In the genomic region with DNA sequence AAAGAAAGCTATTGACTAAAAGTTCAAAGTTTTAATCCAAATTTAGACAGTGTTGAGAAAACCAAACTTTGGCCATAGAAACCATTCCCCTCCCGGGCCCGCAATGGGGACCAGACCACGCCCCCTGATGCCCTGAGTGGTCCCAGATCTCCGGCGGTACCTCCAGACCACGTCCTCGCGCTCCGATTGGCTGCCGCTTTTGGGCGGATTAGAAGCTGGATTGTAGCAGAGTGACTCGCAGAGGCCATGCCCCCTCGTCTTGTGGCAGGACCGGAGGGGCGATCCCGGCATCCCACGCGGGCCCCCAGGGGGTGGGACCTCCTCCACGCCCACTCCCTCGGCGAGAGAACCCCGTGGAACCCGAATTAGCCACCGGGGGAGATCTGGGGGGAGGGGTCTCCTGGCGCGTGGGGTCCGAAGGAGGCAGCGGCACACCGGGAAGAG, we compare ENCODE assay signal across 8 cellular contexts. TPM values are rescaled to one million over a fixed set of nuclear protein-coding genes. Genes with fewer than 3 reads are reported as not detected.
DNase-seq lines count a peak whose midpoint lies in the region; ATAC-seq and TF ChIP-seq lines count a peak whose summit lies in the region.

No MANE protein-coding gene starts in this region.

- H3K4me3 Mint-ChIP-seq in CD4-positive, alpha-beta T cell = peak overlapping the region; percentile 86
- peak overlapping the region; percentile 85 for H3K4me3 Mint-ChIP-seq in GM23338
- H3K4me3 Mint-ChIP-seq in activated CD8-positive, alpha-beta T cell treated with anti-CD3 and anti-CD28 coated beads, Interleukin-2, amount 10 ng/mL, durations not matched to agents 7 days and 5 days = peak overlapping the region; percentile 70

- peaks cover 8% of the 10 kb centered on the region for H3F3A ChIP-seq in GM23338 (replicated peaks; ENCODE audit: low read depth)

- no peaks in the 10 kb centered on the region for H3K27me3 ChIP-seq in CD4-positive, alpha-beta T cell (ENCODE audit: control insufficient read depth, insufficient read depth, low read length)
- H3K27me3 ChIP-seq in GM23338 (ENCODE audit: insufficient read depth) = no peaks in the 10 kb centered on the region
- H3K27me3 ChIP-seq in lung (ENCODE audit: control insufficient read depth, insufficient read depth) = no peaks in the 10 kb centered on the region

- peak; percentile 49 to 75 (median 62) for DNase-seq in CD4-positive, alpha-beta T cell
- DNase-seq in GM23338 (ENCODE audit: low spot score) (peak; percentile 99), NCI-H510A treated with DMSO at 0.1 percent for 48 hours (lab: John Stamatoyannopoulos, UW) (peak; percentile 90), lung (ENCODE audit: low spot score) (peak; percentile 72)
- peak; percentile 88 for DNase-seq in activated CD8-positive, alpha-beta T cell treated with anti-CD3 and anti-CD28 coated beads, Interleukin-2, amount 10 ng/mL, durations not matched to agents 7 days and 5 days
- DNase-seq in effector CD4-positive, alpha-beta T cell = peak; percentile 75
- peak; percentile 63 for DNase-seq in stimulated activated CD8-positive, alpha-beta memory T cell treated with anti-CD3 and anti-CD28 coated beads, Interleukin-12 subunit alpha, Interleukin-12 subunit beta, amount 100 ng/mL, for 1 hour (ENCODE audit: low read depth)

- peaks cover 22% of the 10 kb centered on the region for H3K4me1 Mint-ChIP-seq in CD4-positive, alpha-beta T cell (ENCODE audit: low read depth)
- H3K4me1 Mint-ChIP-seq in GM23338 = peaks cover 18% of the 10 kb centered on the region
- peaks cover 21% of the 10 kb centered on the region for H3K4me1 Mint-ChIP-seq in activated CD8-positive, alpha-beta T cell treated with anti-CD3 and anti-CD28 coated beads, Interleukin-2, amount 10 ng/mL, durations not matched to agents 7 days and 5 days (ENCODE audit: low read depth)

- H3K4me2 ChIP-seq in GM23338 = peak overlapping the region; percentile 84

- POLR2A ChIA-PET in CD4-positive, alpha-beta T cell (lab: Charles Lee) = interaction anchor here (0.7 to 2.2 kb wide), 7 partner anchors 21 to 192 kb away, joined by 3 to 17 read pairs (median 3); a partner anchor contains a TSS
- POLR2A ChIA-PET in activated CD8-positive, alpha-beta T cell treated with anti-CD3 and anti-CD28 coated beads, Interleukin-2, amount 10 ng/mL, durations not matched to agents 7 days and 5 days (lab: Charles Lee) = interaction anchor here (0.7 to 1.2 kb wide), 2 partner anchors 30 to 134 kb away, joined by 3 read pairs; no protein-coding TSS in a partner anchor

- H3K27ac ChIP-seq in CD4-positive, alpha-beta T cell (ENCODE audit: low read depth, low read length) = no peak overlapping the region
- H3K27ac ChIP-seq in GM23338 (ENCODE audit: low read depth) (peak overlapping the region; percentile 91), lung (ENCODE audit: low read depth in 1 of 2, low read length in 1 of 2) (peak overlapping the region in 1 of 2 donors; percentile 80)

- intact Hi-C loops in CD4-positive, alpha-beta T cell (cut with DNase I, micrococcal nuclease) = loop anchor here in 1 of 2 experiments (5.0 kb wide), 1 partner anchor 190 kb away; a partner anchor contains a TSS

- H3K36me3 ChIP-seq in GM23338 (ENCODE audit: insufficient read depth) (no peaks in the 10 kb centered on the region), lung (ENCODE audit: control insufficient read depth in 2 of 2, insufficient read depth in 2 of 2, low read length in 2 of 2) (peaks cover 0 to 8% of the 10 kb centered on the region in 2 donors)

- H3K27me3 Mint-ChIP-seq in CD4-positive, alpha-beta T cell = peaks cover 13% of the 10 kb centered on the region
- H3K27me3 Mint-ChIP-seq in GM23338 (ENCODE audit: insufficient read depth, low read depth, poor library complexity) = peaks cover 22% of the 10 kb centered on the region
- no peaks in the 10 kb centered on the region for H3K27me3 Mint-ChIP-seq in activated CD8-positive, alpha-beta T cell treated with anti-CD3 and anti-CD28 coated beads, Interleukin-2, amount 10 ng/mL, durations not matched to agents 7 days and 5 days (ENCODE audit: low read depth)

- CTCF ChIA-PET in CD4-positive, alpha-beta T cell (lab: Charles Lee) = interaction anchor here (0.8 to 2.4 kb wide), 5 partner anchors 39 to 191 kb away, joined by 3 to 13 read pairs (median 4); a partner anchor contains a TSS
- CTCF ChIA-PET in activated CD8-positive, alpha-beta T cell treated with anti-CD3 and anti-CD28 coated beads, Interleukin-2, amount 10 ng/mL, durations not matched to agents 7 days and 5 days (lab: Charles Lee) = interaction anchor here (0.6 to 3.7 kb wide), 11 partner anchors 22 to 191 kb away, joined by 3 to 43 read pairs (median 6); a partner anchor contains a TSS

- no peak for TF ChIP-seq CTCF in CD4-positive, alpha-beta T cell (IDR thresholded peaks at IDR 0.05)
- TF ChIP-seq CTCF in GM23338 (conservative IDR thresholded peaks at IDR 0.05; ENCODE audit: low read depth in 2 of 2) = no peak
- no peak for TF ChIP-seq CTCF in lung (IDR thresholded peaks at IDR 0.05; ENCODE audit: control extremely low read depth, extremely low read depth)

- H3K36me3 Mint-ChIP-seq in CD4-positive, alpha-beta T cell (ENCODE audit: low read depth) = no peaks in the 10 kb centered on the region
- peaks cover 14% of the 10 kb centered on the region for H3K36me3 Mint-ChIP-seq in GM23338 (ENCODE audit: low read depth)
- H3K36me3 Mint-ChIP-seq in activated CD8-positive, alpha-beta T cell treated with anti-CD3 and anti-CD28 coated beads, Interleukin-2, amount 10 ng/mL, durations not matched to agents 7 days and 5 days (ENCODE audit: low read depth) = no peaks in the 10 kb centered on the region

- H4K20me1 ChIP-seq in GM23338 (replicated peaks; ENCODE audit: insufficient read depth) = no peaks in the 10 kb centered on the region

- peak overlapping the region; percentile 69 for H3K27ac Mint-ChIP-seq in CD4-positive, alpha-beta T cell
- peak overlapping the region; percentile 93 for H3K27ac Mint-ChIP-seq in GM23338
- peak overlapping the region; percentile 65 for H3K27ac Mint-ChIP-seq in activated CD8-positive, alpha-beta T cell treated with anti-CD3 and anti-CD28 coated beads, Interleukin-2, amount 10 ng/mL, durations not matched to agents 7 days and 5 days

- peak overlapping the region; percentile 61 for H3K4me3 ChIP-seq in GM23338
- no peak overlapping the region for H3K4me3 ChIP-seq in lung

- 5 to 6% methylated on average over 29 of the region's 29 CpGs for WGBS in lung, 2 donors

- no peaks in the 10 kb centered on the region for H3K9me3 Mint-ChIP-seq in CD4-positive, alpha-beta T cell
- no peaks in the 10 kb centered on the region; the same call in 2 of the 3 replicates for H3K9me3 Mint-ChIP-seq in GM23338
- no peaks in the 10 kb centered on the region for H3K9me3 Mint-ChIP-seq in activated CD8-positive, alpha-beta T cell treated with anti-CD3 and anti-CD28 coated beads, Interleukin-2, amount 10 ng/mL, durations not matched to agents 7 days and 5 days (ENCODE audit: insufficient read depth)

- H3K4me1 ChIP-seq in GM23338 (ENCODE audit: insufficient read depth) (peaks cover 3% of the 10 kb centered on the region; the same call in 1 of the 2 replicates), lung (ENCODE audit: control insufficient read depth in 2 of 2, insufficient read depth in 2 of 2, low read length in 2 of 2) (no peaks in the 10 kb centered on the region)

- H2AFZ ChIP-seq in GM23338 = peak overlapping the region; percentile 69; the same call in 1 of the 2 replicates

- ATAC-seq in CD4-positive, alpha-beta T cell (ENCODE audit: poor library complexity) = peak; percentile 78
- peak; percentile 89 for ATAC-seq in GM23338
- ATAC-seq in activated CD8-positive, alpha-beta T cell treated with anti-CD3 and anti-CD28 coated beads, Interleukin-2, amount 10 ng/mL, durations not matched to agents 7 days and 5 days = peak; percentile 81
- peak; percentile 54 for ATAC-seq in lung (ENCODE audit: insufficient read depth, low FRiP score)
- ATAC-seq in GM18873 (IDR thresholded peaks at IDR 0.05; ENCODE audit: low FRiP score, unreplicated experiment) = no peak

- no peaks in the 10 kb centered on the region for H3K9me3 ChIP-seq in CD4-positive, alpha-beta T cell (ENCODE audit: control insufficient read depth, low read length)
- H3K9me3 ChIP-seq in lung (ENCODE audit: control insufficient read depth in 2 of 2, insufficient read depth in 1 of 2, low read length in 1 of 2) = no peaks in the 10 kb centered on the region

- no peaks in the 10 kb centered on the region for H3K9me2 ChIP-seq in GM23338 (ENCODE audit: insufficient read depth)

- no peaks in the 10 kb centered on the region for H3K79me2 ChIP-seq in GM23338 (replicated peaks; ENCODE audit: insufficient read depth)

TF ChIP-seq in GM23338, 12 proteins besides CTCF, POLR2A, EP300 and RAD21 (continues in another document):
- TF ChIP-seq POLR2AphosphoS5 (IDR thresholded peaks at IDR 0.05; ENCODE audit: low read depth) = peak; percentile 49; the same call in 1 of the 2 replicates

RNA-seq across cellular contexts. Expression of a gene that starts 0.8 kb away (rescaled TPM):
- 1 to 10 TPM in 1 of 2 experiments, under 1 TPM in 1; 0.93 to 1.3 TPM for total RNA-seq in CD4-positive, alpha-beta T cell
- total RNA-seq in GM23338 (2014; rRNA removed; shearing (Covaris generic)) = 5.0 and 8.4 TPM in 2 replicates
- polyA plus RNA-seq in GM23338 (2016; fragmentation: Nextera tagmentation; extraction: Ambion mirVana) = 11.6 and 11.7 TPM in 2 replicates
- 1 to 10 TPM in 1 of 2 experiments, under 1 TPM in 1; 0.89 to 1.1 TPM for total RNA-seq in activated CD8-positive, alpha-beta T cell treated with anti-CD3 and anti-CD28 coated beads, Interleukin-2, amount 10 ng/mL, durations not matched to agents 7 days and 5 days
- 10 to 100 TPM; 12.8 to 17.9 TPM for total RNA-seq in lung
- polyA plus RNA-seq in lung = 10 to 100 TPM in 1 of 2 donors, 1 to 10 TPM in 1; 9.0 to 39.1 TPM

RNA-seq across cellular contexts. Expression of a gene that starts 26.3 kb away (rescaled TPM):
- total RNA-seq in CD4-positive, alpha-beta T cell = 10 to 100 TPM; 10.5 to 11.0 TPM
- 30.6 and 53.5 TPM in 2 replicates for total RNA-seq in GM23338 (2014; rRNA removed; shearing (Covaris generic))
- polyA plus RNA-seq in GM23338 (2016; fragmentation: Nextera tagmentation; extraction: Ambion mirVana) (30.4 and 35.8 TPM in 2 replicates), lung (10 to 100 TPM; 63.9 to 72.7 TPM)
- total RNA-seq in activated CD8-positive, alpha-beta T cell treated with anti-CD3 and anti-CD28 coated beads, Interleukin-2, amount 10 ng/mL, durations not matched to agents 7 days and 5 days = 10 to 100 TPM; 47.2 to 48.6 TPM
- total RNA-seq in lung = 10 to 100 TPM; 36.5 to 93.7 TPM

RNA-seq across cellular contexts. Expression of a gene that starts 31.3 kb away (rescaled TPM):
- 1 to 10 TPM; 1.4 to 2.7 TPM for total RNA-seq in CD4-positive, alpha-beta T cell
- 12.3 and 15.1 TPM in 2 replicates for total RNA-seq in GM23338 (2014; rRNA removed; shearing (Covaris generic))
- polyA plus RNA-seq in GM23338 (2016; fragmentation: Nextera tagmentation; extraction: Ambion mirVana) (10.9 and 12.2 TPM in 2 replicates), lung (10 to 100 TPM; 19.3 to 22.0 TPM)
- 1 to 10 TPM; 4.4 to 4.6 TPM for total RNA-seq in activated CD8-positive, alpha-beta T cell treated with anti-CD3 and anti-CD28 coated beads, Interleukin-2, amount 10 ng/mL, durations not matched to agents 7 days and 5 days
- 10 to 100 TPM in 1 of 2 donors, 1 to 10 TPM in 1; 8.4 to 57.7 TPM for total RNA-seq in lung

RNA-seq across cellular contexts. Expression of a gene that starts 35.1 kb away (rescaled TPM):
- total RNA-seq in CD4-positive, alpha-beta T cell = 100 to 1,000 TPM; 569 to 584 TPM
- total RNA-seq in GM23338 (2014; rRNA removed; shearing (Covaris generic)) = 14.5 and 15.8 TPM in 2 replicates
- 14.0 and 14.4 TPM in 2 replicates for polyA plus RNA-seq in GM23338 (2016; fragmentation: Nextera tagmentation; extraction: Ambion mirVana)
- total RNA-seq in activated CD8-positive, alpha-beta T cell treated with anti-CD3 and anti-CD28 coated beads, Interleukin-2, amount 10 ng/mL, durations not matched to agents 7 days and 5 days = 100 to 1,000 TPM; 104 to 124 TPM
- 100 to 1,000 TPM; 101 to 104 TPM for total RNA-seq in lung
- polyA plus RNA-seq in lung = 100 to 1,000 TPM; 203 to 208 TPM
